8 cellular contexts compared by ENCODE assay signal in the genomic region with DNA sequence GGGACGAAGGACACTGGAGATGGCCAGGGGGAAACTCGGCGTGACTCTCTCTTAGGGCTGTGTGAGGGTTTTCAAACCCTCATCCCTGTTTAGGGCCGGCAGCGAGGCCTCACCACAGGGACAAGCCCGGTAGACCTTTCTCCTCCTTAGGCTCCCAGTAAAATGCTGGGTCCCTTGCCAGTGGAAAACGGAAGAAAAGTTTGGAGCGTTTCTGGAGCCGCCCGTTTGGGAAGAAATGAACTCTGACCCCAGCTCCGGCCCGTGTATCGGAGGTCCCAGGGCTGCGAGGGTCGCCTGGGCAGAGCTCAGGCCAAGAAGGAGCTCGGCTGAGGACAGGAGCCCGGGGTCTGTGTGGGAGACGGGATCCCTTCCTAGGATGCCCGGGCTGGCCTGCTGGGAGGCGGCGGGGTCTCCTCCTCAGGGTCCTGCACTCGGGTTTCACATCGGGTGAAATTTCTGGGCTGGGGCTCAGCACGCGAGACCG. TPM values are rescaled to one million over a fixed set of nuclear protein-coding genes. Genes with fewer than 3 reads are reported as not detected.
DNase-seq lines count a peak whose midpoint lies in the region; ATAC-seq and TF ChIP-seq lines count a peak whose summit lies in the region.

No MANE protein-coding gene starts in this region.

- H3K36me3 ChIP-seq in RWPE2 (ENCODE audit: low read depth): no peaks in the 10 kb centered on the region
- H3K36me3 ChIP-seq in esophagus (ENCODE audit: control insufficient read depth in 2 of 2, insufficient read depth in 2 of 2, low read length in 1 of 2): no peaks in the 10 kb centered on the region
- no peaks in the 10 kb centered on the region for H3K36me3 ChIP-seq in neuron (ENCODE audit: insufficient read depth, low read length)

- H3K27ac Mint-ChIP-seq in activated CD4-positive, alpha-beta T cell treated with anti-CD3 and anti-CD28 coated beads, Interleukin-2, amount 10 ng/mL, durations not matched to agents 24 days and 14 days: peak overlapping the region; percentile 63

- H3K27ac ChIP-seq in RWPE2 (ENCODE audit: poor library complexity, severe bottlenecking) (peak overlapping the region; percentile 71), esophagus (ENCODE audit: low read depth in 2 of 2, low read length in 1 of 2) (peak overlapping the region; percentile 84 to 92)

- H3K9me3 ChIP-seq in RWPE2 (ENCODE audit: severe bottlenecking) (no peaks in the 10 kb centered on the region), esophagus (ENCODE audit: control insufficient read depth in 2 of 2, insufficient read depth in 1 of 2, low read depth in 1 of 2, low read length in 1 of 2) (peaks cover 0 to 4% of the 10 kb centered on the region in 2 donors), neuron (ENCODE audit: low read length) (no peaks in the 10 kb centered on the region)

- no peaks in the 10 kb centered on the region for H3K9me3 Mint-ChIP-seq in activated CD4-positive, alpha-beta T cell treated with anti-CD3 and anti-CD28 coated beads, Interleukin-2, amount 10 ng/mL, durations not matched to agents 24 days and 14 days

- peaks cover 18% of the 10 kb centered on the region for H3K27me3 Mint-ChIP-seq in activated CD4-positive, alpha-beta T cell treated with anti-CD3 and anti-CD28 coated beads, Interleukin-2, amount 10 ng/mL, durations not matched to agents 24 days and 14 days

- no peak for TF ChIP-seq CTCF in RWPE2 (IDR thresholded peaks at IDR 0.05; ENCODE audit: poor library complexity, severe bottlenecking)

- no peak for DNase-seq in activated CD4-positive, alpha-beta T cell treated with anti-CD3 and anti-CD28 coated beads, Interleukin-2, amount 10 ng/mL, durations not matched to agents 24 days and 14 days
- DNase-seq in activated CD4-positive, alpha-beta T cell treated with anti-CD3 and anti-CD28 coated beads, Interleukin-2, amount 50 U/mL, for 4 hours: no peak
- DNase-seq in RWPE2 (ENCODE audit: low spot score) (no peak), D341Med (ENCODE audit: low spot score) (no peak)
- DNase-seq in stimulated activated naive CD4-positive, alpha-beta T cell treated with Interleukin-2 at 50 U/mL for 16 hours (lab: John Stamatoyannopoulos, UW): no peak

- H2AFZ ChIP-seq in neuron (ENCODE audit: low read depth, low read length): peak overlapping the region; percentile 81

- H3K4me1 Mint-ChIP-seq in activated CD4-positive, alpha-beta T cell treated with anti-CD3 and anti-CD28 coated beads, Interleukin-2, amount 10 ng/mL, durations not matched to agents 24 days and 14 days: peaks cover 28% of the 10 kb centered on the region

- WGBS in esophagus, 2 donors: 0% methylated on average over 25 to 26 of the region's 26 CpGs

- H3K27me3 ChIP-seq in RWPE2 (ENCODE audit: insufficient read depth, poor library complexity, severe bottlenecking): no peaks in the 10 kb centered on the region
- H3K27me3 ChIP-seq in esophagus (ENCODE audit: control insufficient read depth in 1 of 2, insufficient read depth in 2 of 2, low read length in 2 of 2): no peaks in the 10 kb centered on the region
- H3K27me3 ChIP-seq in neuron (ENCODE audit: insufficient read depth, low read length): peaks cover 3% of the 10 kb centered on the region

- H3K36me3 Mint-ChIP-seq in activated CD4-positive, alpha-beta T cell treated with anti-CD3 and anti-CD28 coated beads, Interleukin-2, amount 10 ng/mL, durations not matched to agents 24 days and 14 days (ENCODE audit: low read depth): no peaks in the 10 kb centered on the region

- peak overlapping the region; percentile 80 for H3K4me3 Mint-ChIP-seq in activated CD4-positive, alpha-beta T cell treated with anti-CD3 and anti-CD28 coated beads, Interleukin-2, amount 10 ng/mL, durations not matched to agents 24 days and 14 days

- intact Hi-C loops in activated CD4-positive, alpha-beta T cell treated with anti-CD3 and anti-CD28 coated beads, Interleukin-2, amount 10 ng/mL, durations not matched to agents 24 days and 14 days (cut with micrococcal nuclease): loop anchor here (1.0 to 5.0 kb wide), 2 partner anchors 8 to 299 kb away; no protein-coding TSS in a partner anchor

- H3K4me1 ChIP-seq in RWPE2 (ENCODE audit: insufficient read depth, poor library complexity, severe bottlenecking) (no peaks in the 10 kb centered on the region), esophagus (ENCODE audit: control insufficient read depth in 2 of 2, insufficient read depth in 2 of 2, low read length in 1 of 2) (peaks cover 0 to 5% of the 10 kb centered on the region in 2 donors), neuron (ENCODE audit: insufficient read depth, low read length) (peaks cover 3% of the 10 kb centered on the region)

- peak; percentile 20 for ATAC-seq in RWPE2 (ENCODE audit: low read depth)
- no peak for ATAC-seq in HG03095 (IDR thresholded peaks at IDR 0.05; ENCODE audit: unreplicated experiment)

- H3K4me3 ChIP-seq in RWPE2 (ENCODE audit: severe bottlenecking): peak overlapping the region; percentile 95
- H3K4me3 ChIP-seq in esophagus (ENCODE audit: low read depth in 1 of 2, low read length in 2 of 2): peak overlapping the region; percentile 81 to 90
- peak overlapping the region; percentile 55 for H3K4me3 ChIP-seq in neuron (ENCODE audit: low read length)

RNA-seq across cellular contexts. Expression of a gene that starts 23.2 kb away (rescaled TPM):
- 9.5 and 10.6 TPM in 2 replicates for total RNA-seq in activated CD4-positive, alpha-beta T cell treated with anti-CD3 and anti-CD28 coated beads, Interleukin-2, amount 10 ng/mL, durations not matched to agents 24 days and 14 days
- polyA plus RNA-seq in esophagus: 1 to 10 TPM; 6.5 to 9.4 TPM

RNA-seq across cellular contexts. Expression of a gene that starts 29.9 kb away (rescaled TPM):
- total RNA-seq in activated CD4-positive, alpha-beta T cell treated with anti-CD3 and anti-CD28 coated beads, Interleukin-2, amount 10 ng/mL, durations not matched to agents 24 days and 14 days: not detected in 2 replicates
- polyA plus RNA-seq in esophagus: not detected

RNA-seq across cellular contexts. Expression of a gene that starts 45.7 kb away (rescaled TPM):
- 0.21 and 0.47 TPM in 2 replicates for total RNA-seq in activated CD4-positive, alpha-beta T cell treated with anti-CD3 and anti-CD28 coated beads, Interleukin-2, amount 10 ng/mL, durations not matched to agents 24 days and 14 days
- 10 to 100 TPM in 1 of 2 donors, 1 to 10 TPM in 1; 8.4 to 18.0 TPM for polyA plus RNA-seq in esophagus

RNA-seq across cellular contexts. Expression of a gene that starts 59.0 kb away (rescaled TPM):
- not detected in 2 replicates for total RNA-seq in activated CD4-positive, alpha-beta T cell treated with anti-CD3 and anti-CD28 coated beads, Interleukin-2, amount 10 ng/mL, durations not matched to agents 24 days and 14 days
- not detected for polyA plus RNA-seq in esophagus
